Comparison of ENCODE assay signal across 9 cellular contexts in the genomic region with DNA sequence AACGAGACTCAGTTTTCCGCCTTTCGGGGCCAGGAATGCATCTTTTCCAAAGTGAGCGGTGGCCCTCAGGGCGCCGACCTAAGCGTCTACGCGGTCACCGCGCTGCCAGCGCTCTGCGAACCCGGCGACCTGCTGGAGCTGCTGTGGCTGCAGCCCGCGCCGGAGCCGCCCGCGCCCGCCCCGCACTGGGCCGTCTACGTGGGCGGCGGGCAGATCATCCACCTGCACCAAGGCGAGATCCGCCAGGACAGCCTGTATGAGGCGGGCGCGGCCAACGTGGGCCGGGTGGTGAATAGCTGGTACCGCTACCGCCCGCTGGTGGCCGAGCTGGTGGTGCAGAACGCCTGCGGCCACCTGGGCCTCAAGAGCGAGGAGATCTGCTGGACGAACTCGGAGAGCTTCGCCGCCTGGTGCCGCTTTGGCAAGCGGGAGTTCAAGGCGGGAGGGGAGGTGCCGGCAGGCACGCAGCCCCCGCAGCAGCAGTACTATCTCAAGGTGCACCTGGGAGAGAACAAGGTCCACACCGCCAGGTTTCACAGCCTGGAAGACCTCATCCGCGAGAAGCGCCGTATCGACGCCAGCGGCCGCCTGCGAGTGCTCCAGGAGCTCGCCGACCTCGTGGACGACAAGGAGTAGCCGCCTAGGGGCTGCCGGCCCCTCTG. TPM values are rescaled to one million over a fixed set of nuclear protein-coding genes. Genes with fewer than 3 reads are reported as not detected.
DNase-seq lines count a peak whose midpoint lies in the region; ATAC-seq and TF ChIP-seq lines count a peak whose summit lies in the region.
"Had no signal": no experiment of that assay in that cellular context is flagged by ENCODE, and none has a peak within 500 bp of the region (broad histone marks: within the 10 kb centered on the region; RNA-seq: fewer than 3 reads in every experiment).

No MANE protein-coding gene starts in this region.

- peak; percentile 66 to 76 (median 72) for TF ChIP-seq CTCF in nephron (IDR thresholded peaks at IDR 0.05; ENCODE audit: unreplicated experiment in 3 of 3)

- H3K27ac Mint-ChIP-seq in activated CD4-positive, alpha-beta T cell treated with anti-CD3 and anti-CD28 coated beads, Interleukin-2, amount 10 ng/mL, durations not matched to agents 24 days and 14 days = no peak overlapping the region
- H3K27ac Mint-ChIP-seq in nephron = peak overlapping the region; percentile 77 to 90 (median 85)
- H3K27ac Mint-ChIP-seq: CD4-positive, CD25-positive, alpha-beta regulatory T cell had no signal

- H3K4me1 ChIP-seq in aorta (ENCODE audit: control insufficient read depth in 1 of 2, insufficient read depth in 2 of 2, low read length in 2 of 2) = no peaks in the 10 kb centered on the region

- peak overlapping the region; percentile 3 to 9 for H3K27ac ChIP-seq in aorta (ENCODE audit: low read depth in 1 of 2, low read length in 2 of 2)

- H3K36me3 Mint-ChIP-seq in activated CD4-positive, alpha-beta T cell treated with anti-CD3 and anti-CD28 coated beads, Interleukin-2, amount 10 ng/mL, durations not matched to agents 24 days and 14 days (ENCODE audit: low read depth) = no peaks in the 10 kb centered on the region
- H3K36me3 Mint-ChIP-seq in nephron (ENCODE audit: low read depth) = no peaks in the 10 kb centered on the region
- H3K36me3 Mint-ChIP-seq: CD4-positive, CD25-positive, alpha-beta regulatory T cell had no signal

- H3K36me3 ChIP-seq in aorta (ENCODE audit: control insufficient read depth in 1 of 2, insufficient read depth in 2 of 2, low read length in 1 of 2) = no peaks in the 10 kb centered on the region

- peak overlapping the region; percentile 2 to 42 for H3K4me3 ChIP-seq in aorta (ENCODE audit: low read length in 2 of 2)

- peak; percentile 17 to 29 for DNase-seq in activated CD4-positive, alpha-beta T cell treated with anti-CD3 and anti-CD28 coated beads, Interleukin-2, amount 50 U/mL, for 48 hours
- DNase-seq in activated CD4-positive, alpha-beta T cell treated with anti-CD3 and anti-CD28 coated beads, Interleukin-2, amount 10 ng/mL, durations not matched to agents 24 days and 14 days = no peak
- peak; percentile 17 for DNase-seq in HuH-7.5 (ENCODE audit: low spot score)
- peak; percentile 34 for DNase-seq in fibroblast of the conjunctiva (ENCODE audit: low read depth)
- peak; percentile 75 to 93 for DNase-seq in aorta
- no peak for DNase-seq in activated CD8-positive, alpha-beta memory T cell treated with anti-CD3 and anti-CD28 coated beads for 24 hours

- peaks cover 50% of the 10 kb centered on the region for H3K27me3 Mint-ChIP-seq in activated CD4-positive, alpha-beta T cell treated with anti-CD3 and anti-CD28 coated beads, Interleukin-2, amount 10 ng/mL, durations not matched to agents 24 days and 14 days
- H3K27me3 Mint-ChIP-seq in nephron (ENCODE audit: low read depth) = peaks cover 49% of the 10 kb centered on the region

- H3K9me3 ChIP-seq in aorta (ENCODE audit: control insufficient read depth, low read length) = no peaks in the 10 kb centered on the region

- no peak overlapping the region for H3K4me3 Mint-ChIP-seq in activated CD4-positive, alpha-beta T cell treated with anti-CD3 and anti-CD28 coated beads, Interleukin-2, amount 10 ng/mL, durations not matched to agents 24 days and 14 days
- peak overlapping the region; percentile 95 to 96 (median 95) for H3K4me3 Mint-ChIP-seq in nephron
- H3K4me3 Mint-ChIP-seq: CD4-positive, CD25-positive, alpha-beta regulatory T cell had no signal

- H3K27me3 ChIP-seq in aorta (ENCODE audit: control insufficient read depth in 1 of 2, insufficient read depth in 2 of 2, low read length in 1 of 2) = no peaks in the 10 kb centered on the region

- intact Hi-C loops in activated CD4-positive, alpha-beta T cell treated with anti-CD3 and anti-CD28 coated beads, Interleukin-2, amount 10 ng/mL, durations not matched to agents 24 days and 14 days (cut with micrococcal nuclease) = no loop called here
- intact Hi-C loops in aorta (cut with DNase I) = no loop called here

- H3K9me3 Mint-ChIP-seq in activated CD4-positive, alpha-beta T cell treated with anti-CD3 and anti-CD28 coated beads, Interleukin-2, amount 10 ng/mL, durations not matched to agents 24 days and 14 days = no peaks in the 10 kb centered on the region
- no peaks in the 10 kb centered on the region for H3K9me3 Mint-ChIP-seq in nephron

- WGBS in aorta, 2 donors = 1% methylated on average over 63 to 67 of the region's 67 CpGs

- ATAC-seq in SK-N-SH treated with all-trans-retinoic acid at 6 μM for 48 hours (peak; percentile 89), aorta (ENCODE audit: low FRiP score) (peak; percentile 82)

- H3K4me1 Mint-ChIP-seq in activated CD4-positive, alpha-beta T cell treated with anti-CD3 and anti-CD28 coated beads, Interleukin-2, amount 10 ng/mL, durations not matched to agents 24 days and 14 days = no peaks in the 10 kb centered on the region
- peaks cover 38% of the 10 kb centered on the region for H3K4me1 Mint-ChIP-seq in nephron
- H3K4me1 Mint-ChIP-seq: CD4-positive, CD25-positive, alpha-beta regulatory T cell had no signal

TF ChIP-seq in SK-N-SH treated with all-trans-retinoic acid at 6 μM for 48 hours, 23 proteins besides CTCF, POLR2A, EP300 and RAD21 (continues in another document):
- no peak for TF ChIP-seq CSRNP3 (CRISPR knock-in tag; IDR thresholded peaks at IDR 0.05)
- no peak for TF ChIP-seq ARNTL (CRISPR knock-in tag; IDR thresholded peaks at IDR 0.05; ENCODE audit: borderline replicate concordance, low read depth)
- TF ChIP-seq, protein P1, sequence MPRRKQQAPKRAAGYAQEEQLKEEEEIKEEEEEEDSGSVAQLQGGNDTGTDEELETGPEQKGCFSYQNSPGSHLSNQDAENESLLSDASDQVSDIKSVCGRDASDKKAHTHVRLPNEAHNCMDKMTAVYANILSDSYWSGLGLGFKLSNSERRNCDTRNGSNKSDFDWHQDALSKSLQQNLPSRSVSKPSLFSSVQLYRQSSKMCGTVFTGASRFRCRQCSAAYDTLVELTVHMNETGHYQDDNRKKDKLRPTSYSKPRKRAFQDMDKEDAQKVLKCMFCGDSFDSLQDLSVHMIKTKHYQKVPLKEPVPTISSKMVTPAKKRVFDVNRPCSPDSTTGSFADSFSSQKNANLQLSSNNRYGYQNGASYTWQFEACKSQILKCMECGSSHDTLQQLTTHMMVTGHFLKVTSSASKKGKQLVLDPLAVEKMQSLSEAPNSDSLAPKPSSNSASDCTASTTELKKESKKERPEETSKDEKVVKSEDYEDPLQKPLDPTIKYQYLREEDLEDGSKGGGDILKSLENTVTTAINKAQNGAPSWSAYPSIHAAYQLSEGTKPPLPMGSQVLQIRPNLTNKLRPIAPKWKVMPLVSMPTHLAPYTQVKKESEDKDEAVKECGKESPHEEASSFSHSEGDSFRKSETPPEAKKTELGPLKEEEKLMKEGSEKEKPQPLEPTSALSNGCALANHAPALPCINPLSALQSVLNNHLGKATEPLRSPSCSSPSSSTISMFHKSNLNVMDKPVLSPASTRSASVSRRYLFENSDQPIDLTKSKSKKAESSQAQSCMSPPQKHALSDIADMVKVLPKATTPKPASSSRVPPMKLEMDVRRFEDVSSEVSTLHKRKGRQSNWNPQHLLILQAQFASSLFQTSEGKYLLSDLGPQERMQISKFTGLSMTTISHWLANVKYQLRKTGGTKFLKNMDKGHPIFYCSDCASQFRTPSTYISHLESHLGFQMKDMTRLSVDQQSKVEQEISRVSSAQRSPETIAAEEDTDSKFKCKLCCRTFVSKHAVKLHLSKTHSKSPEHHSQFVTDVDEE (CRISPR knock-in tag; IDR thresholded peaks at IDR 0.05) = no peak
- TF ChIP-seq CREB5 (CRISPR knock-in tag; IDR thresholded peaks at IDR 0.05; ENCODE audit: low read depth) = no peak
- no peak for TF ChIP-seq ESRRG (CRISPR knock-in tag; IDR thresholded peaks at IDR 0.05)
- TF ChIP-seq ZNF565 (CRISPR knock-in tag; conservative IDR thresholded peaks at IDR 0.05; ENCODE audit: low read depth) = no peak
- TF ChIP-seq ZNF8 (CRISPR knock-in tag; IDR thresholded peaks at IDR 0.05) = no peak; the same call in 1 of the 2 replicates
- TF ChIP-seq ZNF70 (CRISPR knock-in tag; IDR thresholded peaks at IDR 0.05) = no peak
- no peak for TF ChIP-seq OSR1 (CRISPR knock-in tag; IDR thresholded peaks at IDR 0.05)
- no peak for TF ChIP-seq GLIS3 (CRISPR knock-in tag; IDR thresholded peaks at IDR 0.05)

RNA-seq across cellular contexts. Expression of gene LRATD1, which starts 1.8 kb away (rescaled TPM):
- total RNA-seq in activated CD4-positive, alpha-beta T cell treated with anti-CD3 and anti-CD28 coated beads, Interleukin-2, amount 10 ng/mL, durations not matched to agents 24 days and 14 days = not detected in 2 replicates
- total RNA-seq in aorta = 1 to 10 TPM; 2.0 to 2.1 TPM
- 1 to 10 TPM; 1.9 to 3.4 TPM for polyA plus RNA-seq in aorta
- total RNA-seq: CD4-positive, CD25-positive, alpha-beta regulatory T cell had no signal
- polyA plus RNA-seq: CD4-positive, CD25-positive, alpha-beta regulatory T cell had no signal

Comparison
In these comparisons a context has a peak if more than half of its experiments do, and no peak if none do; other contexts are left out.
1. DNase-seq: peak in activated CD4-positive, alpha-beta T cell treated with anti-CD3 and anti-CD28 coated beads, Interleukin-2, amount 50 U/mL, for 48 hours (2 of 2), HuH-7.5 (single experiment), fibroblast of the conjunctiva (single experiment) and aorta (2 of 2); none in activated CD4-positive, alpha-beta T cell treated with anti-CD3 and anti-CD28 coated beads, Interleukin-2, amount 10 ng/mL, durations not matched to agents 24 days and 14 days (single experiment) and activated CD8-positive, alpha-beta memory T cell treated with anti-CD3 and anti-CD28 coated beads for 24 hours (single experiment).